Comparison of ENCODE assay signal across 25 cellular contexts in the genomic region with DNA sequence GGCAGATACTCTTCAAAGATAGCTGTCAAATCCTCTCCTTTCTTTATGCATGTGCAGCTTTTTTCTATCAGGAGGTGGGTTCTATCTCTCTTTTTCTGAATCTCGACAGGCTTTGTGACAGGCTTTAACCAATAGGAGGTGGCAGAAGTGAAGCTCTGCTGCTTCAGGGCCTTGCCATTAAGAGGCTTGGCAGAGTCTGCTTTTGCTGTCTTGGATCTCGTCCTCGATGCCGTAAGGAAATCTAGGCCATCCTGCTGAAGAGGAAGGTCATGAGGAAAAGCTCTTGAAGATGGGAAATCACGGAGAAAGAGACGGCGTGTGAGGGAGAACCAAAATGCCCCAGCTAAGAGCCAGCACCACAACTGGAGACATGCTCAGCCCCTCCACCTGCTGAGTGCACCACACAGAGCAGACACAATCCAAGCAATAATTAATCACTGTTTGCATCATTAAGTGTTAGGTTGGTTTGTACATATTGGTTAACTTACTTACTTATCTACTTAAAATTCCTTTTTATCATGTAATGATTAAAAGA.
DNase-seq lines count a peak whose midpoint lies in the region; ATAC-seq and TF ChIP-seq lines count a peak whose summit lies in the region.
"Had no signal": no experiment of that assay in that cellular context is flagged by ENCODE, and none has a peak within 500 bp of the region (broad histone marks: within the 10 kb centered on the region; RNA-seq: fewer than 3 reads in every experiment).

No MANE protein-coding gene starts in this region.

- H3K27me3 Mint-ChIP-seq in activated CD4-positive, alpha-beta T cell treated with anti-CD3 and anti-CD28 coated beads for 36 hours: no peaks in the 10 kb centered on the region
- no peaks in the 10 kb centered on the region for H3K27me3 Mint-ChIP-seq in activated CD4-positive, alpha-beta T cell treated with anti-CD3 and anti-CD28 coated beads, Interleukin-2, amount 10 ng/mL, durations not matched to agents 24 days and 14 days
- peaks cover 2% of the 10 kb centered on the region for H3K27me3 Mint-ChIP-seq in neural progenitor cell (ENCODE audit: insufficient read depth, low read depth)

- no TSS peak for BruUV-seq in mammary epithelial cell (replicated peaks; lab: Mats Ljungman, UMichigan)

- H3K4me3 Mint-ChIP-seq in activated CD4-positive, alpha-beta T cell treated with anti-CD3 and anti-CD28 coated beads for 36 hours: no peak overlapping the region
- H3K4me3 Mint-ChIP-seq in activated CD4-positive, alpha-beta T cell treated with anti-CD3 and anti-CD28 coated beads, Interleukin-2, amount 10 ng/mL, durations not matched to agents 24 days and 14 days: no peak overlapping the region
- no peak overlapping the region for H3K4me3 Mint-ChIP-seq in neural progenitor cell
- H3K4me3 Mint-ChIP-seq: CD4-positive, CD25-positive, alpha-beta regulatory T cell had no signal

- peaks cover 63% of the 10 kb centered on the region for H3K4me1 Mint-ChIP-seq in activated CD4-positive, alpha-beta T cell treated with anti-CD3 and anti-CD28 coated beads for 36 hours
- peaks cover 52% of the 10 kb centered on the region for H3K4me1 Mint-ChIP-seq in activated CD4-positive, alpha-beta T cell treated with anti-CD3 and anti-CD28 coated beads, Interleukin-2, amount 10 ng/mL, durations not matched to agents 24 days and 14 days
- peaks cover 47% of the 10 kb centered on the region for H3K4me1 Mint-ChIP-seq in neural progenitor cell

- no peak overlapping the region for H3K4me2 ChIP-seq in neural progenitor cell
- H3K4me2 ChIP-seq in mammary epithelial cell (ENCODE audit: insufficient read depth, low read depth, low read length): no peak overlapping the region
- H3K4me2 ChIP-seq: BLaER1 had no signal

- H3K9me3 Mint-ChIP-seq in activated CD4-positive, alpha-beta T cell treated with anti-CD3 and anti-CD28 coated beads for 36 hours (ENCODE audit: low read depth): no peaks in the 10 kb centered on the region
- H3K9me3 Mint-ChIP-seq in activated CD4-positive, alpha-beta T cell treated with anti-CD3 and anti-CD28 coated beads, Interleukin-2, amount 10 ng/mL, durations not matched to agents 24 days and 14 days: no peaks in the 10 kb centered on the region
- H3K9me3 Mint-ChIP-seq in neural progenitor cell: no peaks in the 10 kb centered on the region
- H3K9me3 Mint-ChIP-seq: CD4-positive, CD25-positive, alpha-beta regulatory T cell had no signal

- H3K79me2 ChIP-seq in neural progenitor cell (ENCODE audit: low read depth): no peaks in the 10 kb centered on the region
- no peaks in the 10 kb centered on the region for H3K79me2 ChIP-seq in mammary epithelial cell (ENCODE audit: insufficient read depth, low read length)

- H4K20me1 ChIP-seq in neural progenitor cell (ENCODE audit: low read depth) (no peaks in the 10 kb centered on the region), mammary epithelial cell (ENCODE audit: insufficient read depth, low read length) (no peaks in the 10 kb centered on the region)
- H4K20me1 ChIP-seq: BLaER1 had no signal

- H2AFZ ChIP-seq in neural progenitor cell (replicated peaks) (no peak overlapping the region), mammary epithelial cell (ENCODE audit: low read depth, low read length) (no peak overlapping the region)

- TF ChIP-seq CTCF in neural progenitor cell (IDR thresholded peaks at IDR 0.05) (no peak), mammary epithelial cell (conservative IDR thresholded peaks at IDR 0.05 in 1 of 2, IDR thresholded peaks at IDR 0.05 in 1 of 2; ENCODE audit: extremely low read depth in 1 of 2, insufficient read depth in 1 of 2, low read depth in 1 of 2, low read length in 2 of 2) (no peak), adrenal gland (IDR thresholded peaks at IDR 0.05) (no peak)

- peak overlapping the region; percentile 28 for H3K27ac ChIP-seq in neural progenitor cell
- H3K27ac ChIP-seq in mammary epithelial cell (ENCODE audit: insufficient read depth, low read depth, low read length): no peak overlapping the region
- H3K27ac ChIP-seq in adrenal gland: no peak overlapping the region
- H3K27ac ChIP-seq: BLaER1 had no signal

- dilution Hi-C loops in mammary epithelial cell (cut with HindIII; ENCODE audit: low sequenced_read_pairs): no loop called here

- intact Hi-C loops in activated CD4-positive, alpha-beta T cell treated with anti-CD3 and anti-CD28 coated beads for 36 hours (cut with DNase I, micrococcal nuclease): loop anchor here (5.0 to 10.0 kb wide), 7 partner anchors 467 to 1427 kb away; a partner anchor contains a TSS
- intact Hi-C loops in activated CD4-positive, alpha-beta T cell treated with anti-CD3 and anti-CD28 coated beads, Interleukin-2, amount 10 ng/mL, durations not matched to agents 24 days and 14 days (cut with micrococcal nuclease): loop anchor here (5.0 to 10.0 kb wide), 8 partner anchors 97 to 1497 kb away; a partner anchor contains a TSS
- intact Hi-C loops in mammary epithelial cell (cut with micrococcal nuclease): loop anchor here (5.0 kb wide), 1 partner anchor 1249 kb away; a partner anchor contains a TSS
- intact Hi-C loops in adrenal gland (cut with DNase I): no loop called here

- no peaks in the 10 kb centered on the region for H3K36me3 Mint-ChIP-seq in activated CD4-positive, alpha-beta T cell treated with anti-CD3 and anti-CD28 coated beads for 36 hours (ENCODE audit: low read depth)
- H3K36me3 Mint-ChIP-seq in activated CD4-positive, alpha-beta T cell treated with anti-CD3 and anti-CD28 coated beads, Interleukin-2, amount 10 ng/mL, durations not matched to agents 24 days and 14 days (ENCODE audit: low read depth): no peaks in the 10 kb centered on the region
- H3K36me3 Mint-ChIP-seq in neural progenitor cell: peaks cover 2% of the 10 kb centered on the region
- H3K36me3 Mint-ChIP-seq: CD4-positive, CD25-positive, alpha-beta regulatory T cell had no signal

- peaks cover 59% of the 10 kb centered on the region for H3K4me1 ChIP-seq in neural progenitor cell
- H3K4me1 ChIP-seq in mammary epithelial cell (ENCODE audit: insufficient read depth, low read length): peaks cover 4% of the 10 kb centered on the region
- peaks cover 0 to 8% of the 10 kb centered on the region in 2 donors for H3K4me1 ChIP-seq in adrenal gland (replicated peaks in 1 of 2)

- WGBS in mammary epithelial cell (ENCODE audit: low coverage, missing lambda C conversion rate): 77% methylated on average over 7 of the region's 7 CpGs
- 41 to 54% (median 46%) methylated on average over 7 of the region's 7 CpGs for WGBS in adrenal gland, 4 donors

- no peak overlapping the region for H3K9ac ChIP-seq in neural progenitor cell
- no peak overlapping the region for H3K9ac ChIP-seq in mammary epithelial cell (ENCODE audit: insufficient read depth, low read length)
- H3K9ac ChIP-seq: BLaER1 had no signal

- H3K4me3 ChIP-seq in neural progenitor cell (no peak overlapping the region), mammary epithelial cell (replicated peaks in 1 of 3; ENCODE audit: insufficient read depth in 1 of 3, low read depth in 2 of 3, low read length in 3 of 3) (no peak overlapping the region), adrenal gland (no peak overlapping the region)
- H3K4me3 ChIP-seq: BLaER1, K562 had no signal

- H3F3A ChIP-seq in neural progenitor cell (ENCODE audit: low read depth): peaks cover 38% of the 10 kb centered on the region

- TF ChIP-seq POLR2A in adrenal gland (IDR thresholded peaks at IDR 0.05): no peak

- H3K36me3 ChIP-seq in neural progenitor cell (no peaks in the 10 kb centered on the region), mammary epithelial cell (ENCODE audit: insufficient read depth, low read length) (no peaks in the 10 kb centered on the region), adrenal gland (replicated peaks in 1 of 2) (no peaks in the 10 kb centered on the region)
- H3K36me3 ChIP-seq: BLaER1 had no signal

- no peaks in the 10 kb centered on the region for H3K9me3 ChIP-seq in neural progenitor cell (ENCODE audit: low read depth)
- no peaks in the 10 kb centered on the region for H3K9me3 ChIP-seq in mammary epithelial cell (replicated peaks; ENCODE audit: insufficient read depth, low read length)
- no peaks in the 10 kb centered on the region for H3K9me3 ChIP-seq in adrenal gland (replicated peaks in 1 of 3)
- H3K9me3 ChIP-seq: BLaER1 had no signal

- POLR2A ChIA-PET in activated CD4-positive, alpha-beta T cell treated with anti-CD3 and anti-CD28 coated beads for 36 hours (lab: Charles Lee): no interaction called here

- H3K27me3 ChIP-seq in neural progenitor cell (no peaks in the 10 kb centered on the region), mammary epithelial cell (ENCODE audit: insufficient read depth, low read length) (no peaks in the 10 kb centered on the region), adrenal gland (no peaks in the 10 kb centered on the region)
- H3K27me3 ChIP-seq: BLaER1 had no signal

- peak overlapping the region; percentile 37 for H3K27ac Mint-ChIP-seq in activated CD4-positive, alpha-beta T cell treated with anti-CD3 and anti-CD28 coated beads for 36 hours
- H3K27ac Mint-ChIP-seq in activated CD4-positive, alpha-beta T cell treated with anti-CD3 and anti-CD28 coated beads, Interleukin-2, amount 10 ng/mL, durations not matched to agents 24 days and 14 days: no peak overlapping the region
- no peak overlapping the region for H3K27ac Mint-ChIP-seq in neural progenitor cell

- CTCF ChIA-PET in activated CD4-positive, alpha-beta T cell treated with anti-CD3 and anti-CD28 coated beads for 36 hours (lab: Charles Lee): interaction anchor here (0.7 to 2.8 kb wide), 3 partner anchors 15 to 904 kb away, joined by 3 to 22 read pairs (median 7); no protein-coding TSS in a partner anchor
- CTCF ChIA-PET in mammary epithelial cell (lab: Charles Lee; ENCODE audit: low non-redundant PET): no interaction called here

- no peak for DNase-seq in activated CD4-positive, alpha-beta T cell treated with anti-CD3 and anti-CD28 coated beads for 36 hours
- DNase-seq in activated CD4-positive, alpha-beta T cell treated with anti-CD3 and anti-CD28 coated beads, Interleukin-2, amount 10 ng/mL, durations not matched to agents 24 days and 14 days: no peak
- peak; percentile 30 for DNase-seq in cerebellum (ENCODE audit: low spot score)
- peak; percentile 11 for DNase-seq in neural progenitor cell (ENCODE audit: low spot score)
- no peak for DNase-seq in HuH-7.5 (ENCODE audit: low spot score)
- no peak for DNase-seq in mammary epithelial cell
- no peak for DNase-seq in adrenal gland
- DNase-seq: CD4-positive, CD25-positive, alpha-beta regulatory T cell; DMS153; DND-41; H7; Kasumi-1; NCI-H1092 treated with DMSO at 0.1 percent for 48 hours; NCI-H1436; NCI-H187; NCI-H2081 treated with DMSO at 0.1 percent for 48 hours; NCI-H2171; NCI-H345; NCI-H510A treated with DMSO at 0.1 percent for 48 hours; NK-92 treated with Interleukin-12 subunit alpha and Interleukin-12 subunit beta, amount 100 ng/mL, for 24 hours; PC-3 had no signal

- in situ Hi-C loops in mammary epithelial cell (cut with MboI; ENCODE audit: low sequenced_read_pairs in 2 of 2): no loop called here

- ATAC-seq in activated CD4-positive, alpha-beta T cell treated with anti-CD3 and anti-CD28 coated beads for 36 hours: no peak
- no peak for ATAC-seq in HG03280 (IDR thresholded peaks at IDR 0.05; ENCODE audit: unreplicated experiment)
- ATAC-seq: HepG2, K562, PC-3 had no signal

Comparison
In these comparisons a context has a peak if more than half of its experiments do, and no peak if none do; other contexts are left out.
1. DNase-seq: peak in cerebellum (single experiment) and neural progenitor cell (single experiment); none in activated CD4-positive, alpha-beta T cell treated with anti-CD3 and anti-CD28 coated beads for 36 hours (single experiment), activated CD4-positive, alpha-beta T cell treated with anti-CD3 and anti-CD28 coated beads, Interleukin-2, amount 10 ng/mL, durations not matched to agents 24 days and 14 days (single experiment), HuH-7.5 (single experiment), mammary epithelial cell (single experiment) and adrenal gland (0 of 7).
2. intact Hi-C loops: an anchor here in activated CD4-positive, alpha-beta T cell treated with anti-CD3 and anti-CD28 coated beads for 36 hours (5.0 to 10.0 kb wide), activated CD4-positive, alpha-beta T cell treated with anti-CD3 and anti-CD28 coated beads, Interleukin-2, amount 10 ng/mL, durations not matched to agents 24 days and 14 days (5.0 to 10.0 kb wide) and mammary epithelial cell (5.0 kb wide); none called in adrenal gland.